ENCODE assay signal across 1 cellular context in the genomic region with DNA sequence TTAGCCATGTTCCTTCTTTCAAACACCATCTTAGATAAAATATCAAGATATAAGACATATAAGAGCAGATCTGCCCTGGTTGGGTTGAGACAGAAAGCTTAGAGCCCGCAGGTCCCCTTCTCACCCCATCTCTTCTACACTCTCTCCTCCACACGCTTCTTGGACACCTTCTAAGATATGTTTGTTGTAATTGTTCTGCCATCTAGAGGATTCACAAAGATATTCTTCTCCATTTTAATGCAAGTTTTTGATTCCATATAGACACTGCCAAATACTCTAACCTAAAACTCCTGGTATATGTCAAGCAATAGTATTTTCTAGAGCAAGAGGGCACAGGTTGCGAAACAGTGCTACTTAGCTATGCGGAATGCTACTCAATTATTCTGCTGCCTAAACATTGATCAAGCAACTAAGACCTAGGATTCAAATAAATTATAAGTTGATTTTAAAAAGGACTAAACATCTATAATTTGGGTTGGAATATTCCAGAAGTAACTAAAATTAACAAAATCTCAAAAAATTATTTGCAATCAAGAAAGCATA.
A peak's percentile ranks its signal among the peaks of the same experiment; 100 is the strongest.
TF ChIP-seq lines count a peak whose summit lies in the region.

No MANE protein-coding gene starts in this region.

TF ChIP-seq in H1, 55 proteins besides CTCF, POLR2A, EP300 and RAD21:
- TF ChIP-seq NANOG (IDR thresholded peaks at IDR 0.05; ENCODE audit: insufficient read depth, low read depth, low read length, poor library complexity, severe bottlenecking) (no peak), CEBPB (IDR thresholded peaks at IDR 0.05; ENCODE audit: low read depth, low read length) (peak; percentile 90)
TF ChIP-seq in H1: peak in this region for 1.
